ENCODE assay signal across 1 cellular context in genomic region chr7:43460733-43461348, GRCh38.
A peak's percentile ranks its signal among the peaks of the same experiment; 100 is the strongest.
TF ChIP-seq lines count a peak whose summit lies in the region.

No MANE protein-coding gene starts in this region.

TF ChIP-seq in HepG2, 621 proteins besides CTCF, POLR2A, EP300 and RAD21 (continued from another document and continues in another):
- TF ChIP-seq PRDM10 (CRISPR knock-in tag; IDR thresholded peaks at IDR 0.05; ENCODE audit: low read depth): no peak
- TF ChIP-seq ZFP37 (CRISPR knock-in tag; IDR thresholded peaks at IDR 0.05; ENCODE audit: borderline replicate concordance): no peak
- no peak for TF ChIP-seq NFIC (IDR thresholded peaks at IDR 0.05; ENCODE audit: low read length)
- TF ChIP-seq, protein P1, sequence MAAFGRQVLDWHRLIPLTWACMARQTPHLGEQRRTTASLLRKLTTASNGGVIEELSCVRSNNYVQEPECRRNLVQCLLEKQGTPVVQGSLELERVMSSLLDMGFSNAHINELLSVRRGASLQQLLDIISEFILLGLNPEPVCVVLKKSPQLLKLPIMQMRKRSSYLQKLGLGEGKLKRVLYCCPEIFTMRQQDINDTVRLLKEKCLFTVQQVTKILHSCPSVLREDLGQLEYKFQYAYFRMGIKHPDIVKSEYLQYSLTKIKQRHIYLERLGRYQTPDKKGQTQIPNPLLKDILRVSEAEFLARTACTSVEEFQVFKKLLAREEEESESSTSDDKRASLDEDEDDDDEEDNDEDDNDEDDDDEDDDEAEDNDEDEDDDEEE (CRISPR knock-in tag; IDR thresholded peaks at IDR 0.05): no peak
- no peak for TF ChIP-seq PBX2 (CRISPR knock-in tag; IDR thresholded peaks at IDR 0.05)
- TF ChIP-seq ATF7-NPFF (CRISPR knock-in tag; IDR thresholded peaks at IDR 0.05; ENCODE audit: low read depth): no peak
- peak; percentile 56 for TF ChIP-seq MED1 (CRISPR knock-in tag; IDR thresholded peaks at IDR 0.05)
- no peak for TF ChIP-seq ATF7 (IDR thresholded peaks at IDR 0.05)
- TF ChIP-seq ATF7 (CRISPR knock-in tag; IDR thresholded peaks at IDR 0.05): no peak
- TF ChIP-seq HNF1B (CRISPR knock-in tag; IDR thresholded peaks at IDR 0.05): no peak
- TF ChIP-seq RNF219 (CRISPR knock-in tag; IDR thresholded peaks at IDR 0.05): no peak
- peak; percentile 32; the same call in 1 of the 2 replicates for TF ChIP-seq HOXA3 (CRISPR knock-in tag; IDR thresholded peaks at IDR 0.05)
- no peak for TF ChIP-seq TFDP2 (CRISPR knock-in tag; IDR thresholded peaks at IDR 0.05)
- no peak for TF ChIP-seq AKAP8 (CRISPR knock-in tag; IDR thresholded peaks at IDR 0.05)
- no peak for TF ChIP-seq ZNF691 (CRISPR knock-in tag; IDR thresholded peaks at IDR 0.05; ENCODE audit: borderline replicate concordance, low read depth)
- TF ChIP-seq RAD51 (IDR thresholded peaks at IDR 0.05; ENCODE audit: borderline replicate concordance): no peak
- TF ChIP-seq AHR (CRISPR knock-in tag; IDR thresholded peaks at IDR 0.05): no peak
- no peak for TF ChIP-seq SNAI1 (CRISPR knock-in tag; IDR thresholded peaks at IDR 0.05; ENCODE audit: borderline replicate concordance)
- TF ChIP-seq ZNF761 (CRISPR knock-in tag; conservative IDR thresholded peaks at IDR 0.05): no peak
- no peak for TF ChIP-seq ZNF614 (CRISPR knock-in tag; IDR thresholded peaks at IDR 0.05; ENCODE audit: borderline replicate concordance)
- 0 out of 2 replicates have a peak, but pooled peaks have one; percentile 63 for TF ChIP-seq ZNF224 (CRISPR knock-in tag; IDR thresholded peaks at IDR 0.05)
- TF ChIP-seq HMG20A (CRISPR knock-in tag; IDR thresholded peaks at IDR 0.05; ENCODE audit: borderline replicate concordance): peak; percentile 87; the same call in 1 of the 2 replicates
- TF ChIP-seq ZBTB1 (CRISPR knock-in tag; IDR thresholded peaks at IDR 0.05; ENCODE audit: borderline replicate concordance): no peak
- TF ChIP-seq STAG1 (CRISPR knock-in tag; IDR thresholded peaks at IDR 0.05): no peak
- TF ChIP-seq DR1 (CRISPR knock-in tag; IDR thresholded peaks at IDR 0.05): no peak
- no peak for TF ChIP-seq MBNL3 (CRISPR knock-in tag; conservative IDR thresholded peaks at IDR 0.05)
- TF ChIP-seq, protein P2, sequence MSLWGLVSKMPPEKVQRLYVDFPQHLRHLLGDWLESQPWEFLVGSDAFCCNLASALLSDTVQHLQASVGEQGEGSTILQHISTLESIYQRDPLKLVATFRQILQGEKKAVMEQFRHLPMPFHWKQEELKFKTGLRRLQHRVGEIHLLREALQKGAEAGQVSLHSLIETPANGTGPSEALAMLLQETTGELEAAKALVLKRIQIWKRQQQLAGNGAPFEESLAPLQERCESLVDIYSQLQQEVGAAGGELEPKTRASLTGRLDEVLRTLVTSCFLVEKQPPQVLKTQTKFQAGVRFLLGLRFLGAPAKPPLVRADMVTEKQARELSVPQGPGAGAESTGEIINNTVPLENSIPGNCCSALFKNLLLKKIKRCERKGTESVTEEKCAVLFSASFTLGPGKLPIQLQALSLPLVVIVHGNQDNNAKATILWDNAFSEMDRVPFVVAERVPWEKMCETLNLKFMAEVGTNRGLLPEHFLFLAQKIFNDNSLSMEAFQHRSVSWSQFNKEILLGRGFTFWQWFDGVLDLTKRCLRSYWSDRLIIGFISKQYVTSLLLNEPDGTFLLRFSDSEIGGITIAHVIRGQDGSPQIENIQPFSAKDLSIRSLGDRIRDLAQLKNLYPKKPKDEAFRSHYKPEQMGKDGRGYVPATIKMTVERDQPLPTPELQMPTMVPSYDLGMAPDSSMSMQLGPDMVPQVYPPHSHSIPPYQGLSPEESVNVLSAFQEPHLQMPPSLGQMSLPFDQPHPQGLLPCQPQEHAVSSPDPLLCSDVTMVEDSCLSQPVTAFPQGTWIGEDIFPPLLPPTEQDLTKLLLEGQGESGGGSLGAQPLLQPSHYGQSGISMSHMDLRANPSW (CRISPR knock-in tag; IDR thresholded peaks at IDR 0.05; ENCODE audit: borderline replicate concordance): no peak
- TF ChIP-seq SKIL (CRISPR knock-in tag; IDR thresholded peaks at IDR 0.05; ENCODE audit: borderline replicate concordance): peak; percentile 82
- no peak for TF ChIP-seq ZSCAN22 (CRISPR knock-in tag; IDR thresholded peaks at IDR 0.05)
- TF ChIP-seq ARNT2 (CRISPR knock-in tag; IDR thresholded peaks at IDR 0.05; ENCODE audit: low read depth): no peak
- TF ChIP-seq ZNF253 (CRISPR knock-in tag; IDR thresholded peaks at IDR 0.05; ENCODE audit: borderline replicate concordance): no peak
- TF ChIP-seq FOXC1 (CRISPR knock-in tag; IDR thresholded peaks at IDR 0.05; ENCODE audit: borderline replicate concordance): no peak
- TF ChIP-seq SMAD1 (CRISPR knock-in tag; IDR thresholded peaks at IDR 0.05; ENCODE audit: borderline replicate concordance, low read depth): no peak
- TF ChIP-seq ZSCAN21 (CRISPR knock-in tag; IDR thresholded peaks at IDR 0.05; ENCODE audit: borderline replicate concordance): no peak
- TF ChIP-seq TP53 (CRISPR knock-in tag; conservative IDR thresholded peaks at IDR 0.05): no peak
- TF ChIP-seq TAF1 (CRISPR knock-in tag; IDR thresholded peaks at IDR 0.05): no peak
- no peak for TF ChIP-seq THYN1 (CRISPR knock-in tag; IDR thresholded peaks at IDR 0.05; ENCODE audit: borderline replicate concordance, low read depth)
- no peak for TF ChIP-seq NONO (IDR thresholded peaks at IDR 0.05)
- TF ChIP-seq NONO (CRISPR knock-in tag; conservative IDR thresholded peaks at IDR 0.05): peak; percentile 41; the same call in 1 of the 2 replicates
- TF ChIP-seq CHCHD3 (CRISPR knock-in tag; IDR thresholded peaks at IDR 0.05): no peak
- no peak for TF ChIP-seq ZNF263 (CRISPR knock-in tag; IDR thresholded peaks at IDR 0.05)
- no peak for TF ChIP-seq CSRNP1 (CRISPR knock-in tag; IDR thresholded peaks at IDR 0.05)
- no peak for TF ChIP-seq ZNF713 (CRISPR knock-in tag; IDR thresholded peaks at IDR 0.05)
- no peak; the same call in 1 of the 2 replicates for TF ChIP-seq ZMYM3 (CRISPR knock-in tag; IDR thresholded peaks at IDR 0.05)
- peak; percentile 62; the same call in 1 of the 2 replicates for TF ChIP-seq FOXJ3 (CRISPR knock-in tag; IDR thresholded peaks at IDR 0.05; ENCODE audit: borderline replicate concordance)
- TF ChIP-seq PHF21A (CRISPR knock-in tag; IDR thresholded peaks at IDR 0.05): no peak
- no peak for TF ChIP-seq MEIS1 (CRISPR knock-in tag; IDR thresholded peaks at IDR 0.05; ENCODE audit: borderline replicate concordance)
- no peak for TF ChIP-seq ZNF792 (CRISPR knock-in tag; IDR thresholded peaks at IDR 0.05)
- TF ChIP-seq NR1H2 (CRISPR knock-in tag; IDR thresholded peaks at IDR 0.05; ENCODE audit: borderline replicate concordance, low read depth): no peak
- no peak for TF ChIP-seq PTBP1 (IDR thresholded peaks at IDR 0.05; ENCODE audit: low read depth, low read length, poor library complexity, severe bottlenecking)
- TF ChIP-seq ZNF292 (CRISPR knock-in tag; IDR thresholded peaks at IDR 0.05; ENCODE audit: borderline replicate concordance, low read depth): peak; percentile 46; the same call in 1 of the 2 replicates
